ENCODE assay signal across 10 cellular contexts in the genomic region with DNA sequence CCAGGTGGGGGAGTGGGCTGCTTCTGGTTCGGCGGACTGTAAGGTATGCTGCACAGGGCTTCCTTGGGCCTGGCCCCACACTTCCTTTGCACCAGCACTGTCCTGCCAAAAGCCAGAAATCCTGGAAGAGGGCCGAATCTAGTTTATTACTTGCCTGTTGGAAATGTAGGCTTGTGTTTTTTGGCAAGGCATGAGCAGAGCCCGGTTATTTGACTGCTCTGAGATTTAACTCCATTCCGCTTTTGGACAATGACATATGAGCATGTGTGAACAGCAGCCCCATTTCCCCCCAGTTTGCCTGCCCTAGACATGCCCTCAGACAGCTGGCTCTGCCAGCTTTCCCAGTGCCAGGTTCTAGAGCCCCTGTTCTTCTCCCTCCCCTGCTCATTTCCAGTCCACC.
DNase-seq lines count a peak whose midpoint lies in the region; ATAC-seq and TF ChIP-seq lines count a peak whose summit lies in the region.
"Had no signal": no experiment of that assay in that cellular context is flagged by ENCODE, and none has a peak within 500 bp of the region (broad histone marks: within the 10 kb centered on the region; RNA-seq: fewer than 3 reads in every experiment).

No MANE protein-coding gene starts in this region.

- no peak for TF ChIP-seq POLR2A in breast epithelium (IDR thresholded peaks at IDR 0.05)

- CTCF ChIA-PET in RWPE1 (lab: Yijun Ruan, JAX): no interaction called here

- H3K4me3 ChIP-seq in breast epithelium: peak overlapping the region in 1 of 3 donors; percentile 2
- H3K4me3 ChIP-seq: cardiac muscle cell had no signal

- DNase-seq in RWPE1 (ENCODE audit: low spot score) (no peak), breast epithelium (ENCODE audit: low spot score in 2 of 2) (peak in 1 of 2 donors; percentile 66), left lobe of liver (ENCODE audit: low spot score) (peak; percentile 81), substantia nigra (lab: John Stamatoyannopoulos, UW) (peak in 4 of 49 donors; percentile 2 to 65 (median 12)), NCI-H526 treated with DMSO at 0.1 percent for 48 hours (lab: John Stamatoyannopoulos, UW) (no peak), RKO (ENCODE audit: low spot score) (no peak)
- DNase-seq: NCI-H748 treated with DMSO at 0.1 percent for 48 hours had no signal

- H3K27me3 ChIP-seq in breast epithelium: no peaks in the 10 kb centered on the region
- H3K27me3 ChIP-seq: cardiac muscle cell had no signal

- no peaks in the 10 kb centered on the region for H3K36me3 ChIP-seq in breast epithelium
- H3K36me3 ChIP-seq: cardiac muscle cell had no signal

- H3K4me1 ChIP-seq in breast epithelium: peaks cover 0 to 6% of the 10 kb centered on the region in 2 donors

- peak overlapping the region; percentile 63 for H3K27ac ChIP-seq in RWPE1
- H3K27ac ChIP-seq in breast epithelium: peak overlapping the region; percentile 84 to 86
- peak overlapping the region; percentile 58 for H3K27ac ChIP-seq in substantia nigra (ENCODE audit: low read depth, low read length, poor library complexity, severe bottlenecking)

- POLR2A ChIA-PET in RWPE1 (lab: Yijun Ruan, JAX; ENCODE audit: low non-redundant PET): no interaction called here

- intact Hi-C loops in breast epithelium (cut with DNase I; ENCODE audit: low total_unique reads): no loop called here

- ATAC-seq in left lobe of liver: peak; percentile 71
- ATAC-seq in GM21825 (IDR thresholded peaks at IDR 0.05; ENCODE audit: unreplicated experiment): no peak
- ATAC-seq: stimulated activated memory B cell treated with anti-CD40 and anti-IgM and Interleukin-4, amounts not matched to agents 10 μg/mL and 1 μg/mL and 100 μg/mL, for 72 hours had no signal

- TF ChIP-seq CTCF in RWPE1 (conservative IDR thresholded peaks at IDR 0.05; ENCODE audit: low read depth): no peak
- TF ChIP-seq CTCF in breast epithelium (IDR thresholded peaks at IDR 0.05): no peak

- no peaks in the 10 kb centered on the region for H3K9me3 ChIP-seq in breast epithelium
